ENCODE assay signal across 9 cellular contexts in genomic region chr7:21261627-21262564, GRCh38.
DNase-seq lines count a peak whose midpoint lies in the region; TF ChIP-seq lines count a peak whose summit lies in the region.
"Had no signal": no experiment of that assay in that cellular context is flagged by ENCODE, and none has a peak within 500 bp of the region (broad histone marks: within the 10 kb centered on the region; RNA-seq: fewer than 3 reads in every experiment).

No MANE protein-coding gene starts in this region.

- H3K27me3 ChIP-seq in PC-9 (ENCODE audit: insufficient read depth, low read depth) = no peaks in the 10 kb centered on the region

- POLR2A ChIA-PET in PC-9 (lab: Charles Lee; ENCODE audit: unreplicated experiment) = no interaction called here

- H3K36me3 Mint-ChIP-seq in activated T-helper 1 cell treated with anti-CD3 and anti-CD28 coated beads, Interleukin-12 subunit alpha, Interleukin-12 subunit beta, Interleukin-2, Interleukin-4 antibody, amounts not matched to agents 30 ng/mL and 10 ng/mL and 1 ng/mL, durations not matched to agents 14 hours and 24 hours and 36 hours (ENCODE audit: low read depth) = peaks cover 4% of the 10 kb centered on the region
- H3K36me3 Mint-ChIP-seq: activated naive CD4-positive, alpha-beta T cell treated with anti-CD3 and anti-CD28 coated beads, Interleukin-2, amount 50 U/mL, for 24 hours had no signal

- H3K4me3 Mint-ChIP-seq in activated T-helper 1 cell treated with anti-CD3 and anti-CD28 coated beads, Interleukin-12 subunit alpha, Interleukin-12 subunit beta, Interleukin-2, Interleukin-4 antibody, amounts not matched to agents 30 ng/mL and 10 ng/mL and 1 ng/mL, durations not matched to agents 14 hours and 24 hours and 36 hours = no peak overlapping the region
- H3K4me3 Mint-ChIP-seq: activated naive CD4-positive, alpha-beta T cell treated with anti-CD3 and anti-CD28 coated beads, Interleukin-2, amount 50 U/mL, for 24 hours had no signal

- H3K9me2 ChIP-seq in PC-9 (ENCODE audit: insufficient read depth) = no peaks in the 10 kb centered on the region

- no peaks in the 10 kb centered on the region for H3K36me3 ChIP-seq in PC-9 (ENCODE audit: low read depth)

- H2AFZ ChIP-seq in PC-9 = no peak overlapping the region

- H3K27ac Mint-ChIP-seq in activated T-helper 1 cell treated with anti-CD3 and anti-CD28 coated beads, Interleukin-12 subunit alpha, Interleukin-12 subunit beta, Interleukin-2, Interleukin-4 antibody, amounts not matched to agents 30 ng/mL and 10 ng/mL and 1 ng/mL, durations not matched to agents 14 hours and 24 hours and 36 hours = no peak overlapping the region
- H3K27ac Mint-ChIP-seq: activated naive CD4-positive, alpha-beta T cell treated with anti-CD3 and anti-CD28 coated beads, Interleukin-2, amount 50 U/mL, for 24 hours had no signal

- no TSS peak for BruUV-seq in PC-9 (replicated peaks; lab: Mats Ljungman, UMichigan)

- CTCF ChIA-PET in PC-9 (lab: Charles Lee) = interaction anchor here (0.5 kb wide), 1 partner anchor 468 kb away, joined by 4 read pairs; no protein-coding TSS in a partner anchor

- DNase-seq in COLO829 (ENCODE audit: low spot score) = peak; percentile 41
- peak; percentile 16 for DNase-seq in GM19240 (ENCODE audit: insufficient read length, low spot score)
- peak; percentile 24 for DNase-seq in HK-2 (ENCODE audit: unreplicated experiment)
- DNase-seq in PC-9 = peak in 1 of 2 experiments; percentile 9
- DNase-seq in activated T-helper 1 cell treated with anti-CD3 and anti-CD28 coated beads, Interleukin-12 subunit alpha, Interleukin-12 subunit beta, Interleukin-2, Interleukin-4 antibody, amounts not matched to agents 30 ng/mL and 10 ng/mL and 1 ng/mL, durations not matched to agents 14 hours and 24 hours and 36 hours (ENCODE audit: low spot score) = peak; percentile 8
- peak; percentile 74 for DNase-seq in iPS DF 4.7 (ENCODE audit: extremely low read depth, low spot score)
- DNase-seq in stimulated activated CD4-positive, alpha-beta T cell treated with anti-CD3 and anti-CD28 coated beads, Interleukin-4, amount 100 ng/mL, for 4 hours = peak; percentile 19 to 34
- DNase-seq in mesenteric fat pad (ENCODE audit: low spot score) = no peak

- no peak overlapping the region for H3K4me3 ChIP-seq in PC-9

- H3K9me3 ChIP-seq in PC-9 (ENCODE audit: insufficient read depth, low read depth) = no peaks in the 10 kb centered on the region

- TF ChIP-seq CTCF in PC-9 (conservative IDR thresholded peaks at IDR 0.05) = peak; percentile 77

- H3K79me2 ChIP-seq in PC-9 (ENCODE audit: low read depth) = no peaks in the 10 kb centered on the region

- H3K4me1 ChIP-seq in PC-9 (replicated peaks; ENCODE audit: insufficient read depth) = no peaks in the 10 kb centered on the region

- no peaks in the 10 kb centered on the region for H3F3A ChIP-seq in PC-9 (ENCODE audit: insufficient read depth, low read depth)

- H4K20me1 ChIP-seq in PC-9 (ENCODE audit: insufficient read depth) = no peaks in the 10 kb centered on the region

- peaks cover 18% of the 10 kb centered on the region for H3K4me1 Mint-ChIP-seq in activated T-helper 1 cell treated with anti-CD3 and anti-CD28 coated beads, Interleukin-12 subunit alpha, Interleukin-12 subunit beta, Interleukin-2, Interleukin-4 antibody, amounts not matched to agents 30 ng/mL and 10 ng/mL and 1 ng/mL, durations not matched to agents 14 hours and 24 hours and 36 hours (ENCODE audit: low read depth)

- no peak overlapping the region for H3K27ac ChIP-seq in PC-9

- H3K27me3 Mint-ChIP-seq in activated T-helper 1 cell treated with anti-CD3 and anti-CD28 coated beads, Interleukin-12 subunit alpha, Interleukin-12 subunit beta, Interleukin-2, Interleukin-4 antibody, amounts not matched to agents 30 ng/mL and 10 ng/mL and 1 ng/mL, durations not matched to agents 14 hours and 24 hours and 36 hours (ENCODE audit: insufficient read depth) = peaks cover 8% of the 10 kb centered on the region
- H3K27me3 Mint-ChIP-seq: activated naive CD4-positive, alpha-beta T cell treated with anti-CD3 and anti-CD28 coated beads, Interleukin-2, amount 50 U/mL, for 24 hours had no signal

- H3K4me2 ChIP-seq in PC-9 = no peak overlapping the region

- intact Hi-C loops in PC-9 (cut with micrococcal nuclease; ENCODE audit: unreplicated experiment) = no loop called here
- intact Hi-C loops in activated T-helper 1 cell treated with anti-CD3 and anti-CD28 coated beads, Interleukin-12 subunit alpha, Interleukin-12 subunit beta, Interleukin-2, Interleukin-4 antibody, amounts not matched to agents 30 ng/mL and 10 ng/mL and 1 ng/mL, durations not matched to agents 14 hours and 24 hours and 36 hours (cut with micrococcal nuclease) = no loop called here

- peaks cover 11% of the 10 kb centered on the region for H3K9me3 Mint-ChIP-seq in activated T-helper 1 cell treated with anti-CD3 and anti-CD28 coated beads, Interleukin-12 subunit alpha, Interleukin-12 subunit beta, Interleukin-2, Interleukin-4 antibody, amounts not matched to agents 30 ng/mL and 10 ng/mL and 1 ng/mL, durations not matched to agents 14 hours and 24 hours and 36 hours
- H3K9me3 Mint-ChIP-seq: activated naive CD4-positive, alpha-beta T cell treated with anti-CD3 and anti-CD28 coated beads, Interleukin-2, amount 50 U/mL, for 24 hours had no signal
